In the genomic region with DNA sequence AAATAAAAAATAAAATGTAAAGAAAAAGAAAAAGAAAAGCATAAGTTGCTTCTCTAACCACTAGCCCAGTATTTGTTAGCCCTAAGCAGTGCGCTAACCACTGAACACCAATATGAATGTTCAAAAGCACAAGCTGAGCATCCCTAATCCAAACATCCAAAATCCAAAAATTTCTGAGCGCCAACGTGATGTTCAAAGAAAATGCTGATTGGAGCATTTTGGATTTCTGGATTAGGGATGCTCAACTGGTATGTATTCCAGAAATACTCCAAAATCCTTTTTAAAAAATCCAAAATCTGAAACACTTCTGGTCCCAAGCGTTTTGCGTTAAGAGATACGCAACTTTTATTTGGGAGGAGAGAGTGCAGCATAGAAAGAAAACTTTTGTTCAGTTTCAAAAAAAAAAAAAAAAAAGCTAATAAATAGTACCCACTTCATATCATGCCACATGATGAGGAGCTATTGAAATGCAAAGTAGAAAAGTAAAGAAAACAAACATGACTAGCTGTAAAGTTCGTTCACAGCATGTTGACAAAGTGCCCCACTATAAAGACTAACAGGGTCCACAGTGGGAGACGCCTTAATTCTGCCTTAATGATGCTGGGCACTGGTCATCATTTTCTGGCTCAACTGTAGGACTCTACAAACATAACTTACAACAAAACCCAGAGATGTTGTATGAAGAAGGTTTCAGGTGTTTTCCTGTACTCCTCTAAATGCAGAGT, we compare ENCODE assay signal across 16 cellular contexts. TPM values are rescaled to one million over a fixed set of nuclear protein-coding genes. Genes with fewer than 3 reads are reported as not detected.
DNase-seq lines count a peak whose midpoint lies in the region; ATAC-seq and TF ChIP-seq lines count a peak whose summit lies in the region.
"Had no signal": no experiment of that assay in that cellular context is flagged by ENCODE, and none has a peak within 500 bp of the region (broad histone marks: within the 10 kb centered on the region; RNA-seq: fewer than 3 reads in every experiment).

No MANE protein-coding gene starts in this region.

- no peak for TF ChIP-seq CTCF in Peyer's patch (IDR thresholded peaks at IDR 0.05)
- TF ChIP-seq CTCF in dorsolateral prefrontal cortex (IDR thresholded peaks at IDR 0.05 in 54 of 56, conservative IDR thresholded peaks at IDR 0.05 in 2 of 56; ENCODE audit: low read depth in 1 of 56, partially characterized antibody in 56 of 56) = no peak
- no peak for TF ChIP-seq CTCF in neutrophil (IDR thresholded peaks at IDR 0.05)
- TF ChIP-seq CTCF in upper lobe of left lung (IDR thresholded peaks at IDR 0.05) = no peak

- DNase-seq in Peyer's patch (no peak), dorsolateral prefrontal cortex (no peak), upper lobe of left lung (no peak), activated T-cell treated with anti-CD3 and anti-CD28 coated beads for 4 hours (no peak), left colon (no peak), HUDEP-2 (lab: John Stamatoyannopoulos, UW; ENCODE audit: unreplicated experiment in 76 of 76) (no peak)
- DNase-seq: activated CD4-positive, alpha-beta T cell treated with anti-CD3 and anti-CD28 coated beads for 4 hours; activated naive CD4-positive, alpha-beta T cell; H7; NCI-H146; NCI-H446; stimulated activated CD4-positive, alpha-beta T cell treated with anti-CD3 and anti-CD28 coated beads, Interleukin-12 subunit alpha, Interleukin-12 subunit beta, amount 100 ng/mL, for 4 hours; T1000 had no signal

- WGBS in upper lobe of left lung, 2 donors = 82 to 84% methylated on average over 8 of the region's 8 CpGs

- H3K4me3 ChIP-seq in Peyer's patch (no peak overlapping the region), dorsolateral prefrontal cortex (no peak overlapping the region), neutrophil (ENCODE audit: low read depth in 1 of 2, low read length in 1 of 2) (no peak overlapping the region), upper lobe of left lung (no peak overlapping the region)
- H3K4me3 ChIP-seq: BLaER1 treated with 17β-estradiol and CSF1 and Interleukin-3, amounts not matched to agents 10 nM and 100 nM; ovary had no signal

- peaks cover 0 to 21% (median 3%) of the 10 kb centered on the region in 4 donors for H3K4me1 ChIP-seq in Peyer's patch
- peaks cover 9 to 12% of the 10 kb centered on the region in 2 experiments for H3K4me1 ChIP-seq in neutrophil (ENCODE audit: control insufficient read depth in 1 of 2, insufficient read depth in 1 of 2, low read depth in 1 of 2, low read length in 1 of 2)
- peaks cover 30 to 43% (median 37%) of the 10 kb centered on the region in 4 donors for H3K4me1 ChIP-seq in upper lobe of left lung

- TF ChIP-seq POLR2A in Peyer's patch (IDR thresholded peaks at IDR 0.05) (no peak), upper lobe of left lung (IDR thresholded peaks at IDR 0.05) (peak in 1 of 4 donors; percentile 3)

- no peaks in the 10 kb centered on the region for H3K36me3 ChIP-seq in Peyer's patch
- H3K36me3 ChIP-seq in neutrophil = no peaks in the 10 kb centered on the region
- H3K36me3 ChIP-seq in upper lobe of left lung = no peaks in the 10 kb centered on the region
- H3K36me3 ChIP-seq: ovary had no signal

- H3K27ac ChIP-seq in Peyer's patch (peak overlapping the region in 3 of 4 donors; percentile 45 to 81 (median 72)), dorsolateral prefrontal cortex (peak overlapping the region in 33 of 59 donors; percentile 2 to 75 (median 44)), neutrophil (peak overlapping the region; percentile 46), upper lobe of left lung (peak overlapping the region; percentile 59 to 84 (median 70))
- H3K27ac ChIP-seq: BLaER1 treated with 17β-estradiol and CSF1 and Interleukin-3, amounts not matched to agents 10 nM and 100 nM; ovary had no signal

- H3K27me3 ChIP-seq in Peyer's patch (no peaks in the 10 kb centered on the region), dorsolateral prefrontal cortex (no peaks in the 10 kb centered on the region), neutrophil (no peaks in the 10 kb centered on the region), upper lobe of left lung (no peaks in the 10 kb centered on the region)
- H3K27me3 ChIP-seq: BLaER1 treated with 17β-estradiol and CSF1 and Interleukin-3, amounts not matched to agents 10 nM and 100 nM; ovary had no signal

- no peak for ATAC-seq in upper lobe of left lung (ENCODE audit: low FRiP score in 2 of 2)
- ATAC-seq in left colon = no peak

- intact Hi-C loops in dorsolateral prefrontal cortex (cut with DNase I) (no loop called here), left colon (cut with DNase I, micrococcal nuclease) (no loop called here)

- H3K9me3 ChIP-seq in Peyer's patch = no peaks in the 10 kb centered on the region
- no peaks in the 10 kb centered on the region for H3K9me3 ChIP-seq in neutrophil
- H3K9me3 ChIP-seq in upper lobe of left lung = no peaks in the 10 kb centered on the region
- H3K9me3 ChIP-seq: BLaER1 treated with 17β-estradiol and CSF1 and Interleukin-3, amounts not matched to agents 10 nM and 100 nM; ovary had no signal

- no peak for TF ChIP-seq EP300 in upper lobe of left lung (IDR thresholded peaks at IDR 0.05)

RNA-seq across cellular contexts. Expression of gene EDC3, which starts 32.4 kb away (rescaled TPM):
- 10 to 100 TPM; 23.5 to 43.7 (median 32.2) TPM for total RNA-seq in Peyer's patch
- total RNA-seq in dorsolateral prefrontal cortex = 10 to 100 TPM; 27.4 to 63.8 (median 38.5) TPM
- total RNA-seq in upper lobe of left lung = 10 to 100 TPM; 16.7 to 43.0 (median 27.7) TPM
- total RNA-seq in left colon = 10 to 100 TPM; 21.6 to 32.5 TPM

RNA-seq across cellular contexts. Expression of gene CLK3, which starts 47.8 kb away (rescaled TPM):
- total RNA-seq in Peyer's patch (100 to 1,000 TPM; 123 to 361 (median 213) TPM), dorsolateral prefrontal cortex (10 to 100 TPM; 41.9 to 96.5 (median 63.3) TPM), upper lobe of left lung (100 to 1,000 TPM in 2 of 6 donors, 10 to 100 TPM in 4; 78.0 to 289 (median 89.7) TPM), left colon (10 to 100 TPM; 90.8 to 92.9 TPM)
